ENCODE assay signal across 21 cellular contexts in the genomic region with DNA sequence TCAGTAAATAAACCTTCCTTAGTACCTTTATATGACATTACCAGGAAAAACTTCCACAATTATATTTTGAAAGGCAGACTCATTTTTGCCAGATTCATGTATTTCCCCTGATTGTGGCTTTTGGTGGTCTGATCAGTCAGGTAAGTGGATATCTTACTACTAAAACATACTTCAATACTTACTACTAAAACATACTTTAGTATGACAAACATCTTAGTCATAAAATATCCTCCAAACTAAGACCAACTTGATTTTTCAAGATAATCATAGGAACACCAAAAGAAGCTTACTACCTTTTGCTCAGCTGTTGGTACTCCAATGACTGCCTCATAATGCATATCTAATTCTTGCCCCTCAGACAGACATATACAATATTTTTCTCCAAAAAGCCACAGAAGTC. TPM values are rescaled to one million over a fixed set of nuclear protein-coding genes. Genes with fewer than 3 reads are reported as not detected.
DNase-seq lines count a peak whose midpoint lies in the region; FAIRE-seq and TF ChIP-seq lines count a peak whose summit lies in the region.
"Had no signal": no experiment of that assay in that cellular context is flagged by ENCODE, and none has a peak within 500 bp of the region (broad histone marks: within the 10 kb centered on the region; RNA-seq: fewer than 3 reads in every experiment).

No MANE protein-coding gene starts in this region.

- H2AK5ac ChIP-seq in H1 (ENCODE audit: low read depth, low read length), result no peak overlapping the region

- TF ChIP-seq EP300 in H1 (IDR thresholded peaks at IDR 0.05; ENCODE audit: borderline replicate concordance in 1 of 2, low read depth in 2 of 2, low read length in 2 of 2), result no peak

- TF ChIP-seq POLR2A in H54 (IDR thresholded peaks at IDR 0.05; ENCODE audit: low read depth, low read length) (no peak), H1 (IDR thresholded peaks at IDR 0.05; ENCODE audit: control extremely low read depth in 1 of 2, low read depth in 2 of 2, low read length in 2 of 2) (no peak), prostate gland (IDR thresholded peaks at IDR 0.05) (no peak), testis (IDR thresholded peaks at IDR 0.05) (no peak)

- H3K4me1 ChIP-seq in H1 (replicated peaks in 1 of 4; ENCODE audit: control insufficient read depth in 3 of 4, insufficient read depth in 4 of 4, low read length in 3 of 4), result peaks cover 0 to 9% (median 3%) of the 10 kb centered on the region in 4 experiments; a peak in 5 of 7 replicates
- H3K4me1 ChIP-seq in prostate gland (replicated peaks), result peaks cover 13% of the 10 kb centered on the region
- peaks cover 13% of the 10 kb centered on the region for H3K4me1 ChIP-seq in testis
- H3K4me1 ChIP-seq in left ventricle myocardium inferior, result peaks cover 100% of the 10 kb centered on the region
- H3K4me1 ChIP-seq: SJCRH30 had no signal

- no peaks in the 10 kb centered on the region for H3K79me1 ChIP-seq in H1 (ENCODE audit: low read depth, low read length)

- H2AFZ ChIP-seq in H1 (ENCODE audit: low read length), result no peak overlapping the region

- peaks cover 19 to 99% of the 10 kb centered on the region in 2 experiments for H3K79me2 ChIP-seq in H1 (ENCODE audit: control insufficient read depth in 1 of 2, insufficient read depth in 2 of 2, low read length in 2 of 2)

- peaks cover 5 to 8% of the 10 kb centered on the region in 2 experiments for H4K20me1 ChIP-seq in H1 (replicated peaks in 1 of 2; ENCODE audit: control insufficient read depth in 1 of 2, insufficient read depth in 2 of 2, low read length in 2 of 2)

- no peak overlapping the region for H4K5ac ChIP-seq in H1 (ENCODE audit: insufficient read length, low read depth, low read length)

- H3K23me2 ChIP-seq in H1 (ENCODE audit: low read depth, low read length), result no peaks in the 10 kb centered on the region

- no peak overlapping the region for H3K14ac ChIP-seq in H1 (ENCODE audit: insufficient read length)

- no peak overlapping the region for H4K91ac ChIP-seq in H1 (replicated peaks; ENCODE audit: insufficient read length, low read length)

- H3K18ac ChIP-seq in H1 (ENCODE audit: extremely low read depth, low read length), result no peak overlapping the region

- TF ChIP-seq CTCF in H1 (IDR thresholded peaks at IDR 0.05; ENCODE audit: control extremely low read depth in 1 of 3, insufficient read depth in 1 of 3, low read depth in 1 of 3, low read length in 3 of 3), result no peak
- no peak for TF ChIP-seq CTCF in prostate gland (IDR thresholded peaks at IDR 0.05)
- no peak for TF ChIP-seq CTCF in testis (IDR thresholded peaks at IDR 0.05)
- no peak for TF ChIP-seq CTCF in left ventricle myocardium inferior (IDR thresholded peaks at IDR 0.05; ENCODE audit: borderline replicate concordance)

- no peak overlapping the region for H3K9ac ChIP-seq in H1 (replicated peaks in 1 of 4; ENCODE audit: extremely low read depth in 1 of 4, low read depth in 3 of 4, low read length in 3 of 4)

- H3K9me3 ChIP-seq in H1 (ENCODE audit: insufficient read depth in 2 of 2, low read depth in 1 of 2, low read length in 1 of 2), result no peaks in the 10 kb centered on the region
- no peaks in the 10 kb centered on the region for H3K9me3 ChIP-seq in prostate gland
- no peaks in the 10 kb centered on the region for H3K9me3 ChIP-seq in testis
- H3K9me3 ChIP-seq in left ventricle myocardium inferior (replicated peaks), result no peaks in the 10 kb centered on the region
- H3K9me3 ChIP-seq: breast epithelium, SJCRH30 had no signal

- H3K36me3 ChIP-seq in H1 (ENCODE audit: control insufficient read depth in 2 of 4, insufficient read depth in 4 of 4, low read length in 3 of 4) (no peaks in the 10 kb centered on the region), prostate gland (no peaks in the 10 kb centered on the region), testis (ENCODE audit: low read depth, missing control alignments) (no peaks in the 10 kb centered on the region), left ventricle myocardium inferior (no peaks in the 10 kb centered on the region)
- H3K36me3 ChIP-seq: breast epithelium, SJCRH30 had no signal

- CTCF ChIA-PET in H1 (lab: Charles Lee; ENCODE audit: partially characterized antibody), result interaction anchor here (1.9 kb wide), 1 partner anchor 112 kb away, joined by 7 read pairs; no protein-coding TSS in a partner anchor

- DNase-seq in H54 (ENCODE audit: insufficient read length, low spot score) (no peak), M059J (ENCODE audit: low read depth) (peak; percentile 24), H1 (ENCODE audit: low read depth in 1 of 2, low spot score in 2 of 2) (no peak), prostate gland (ENCODE audit: low spot score) (no peak), NCI-H82 treated with DMSO at 0.1 percent for 48 hours (lab: John Stamatoyannopoulos, UW; ENCODE audit: unreplicated experiment) (no peak), testis (no peak), left ventricle myocardium inferior (no peak)
- DNase-seq: activated effector memory CD4-positive, alpha-beta T cell treated with anti-CD3 and anti-CD28 coated beads, Interleukin-2, amount 50 U/mL, for 16 hours; activated T-cell treated with anti-CD3 and anti-CD28 coated beads, Interleukin-2, amount 50 U/mL, for 24 hours; COR-L47; DMS53; GOT3; Karpas-422; NCI-H1436 treated with DMSO at 0.1 percent for 48 hours; NCI-H2081 treated with DMSO at 0.1 percent for 48 hours; right cardiac atrium; SJCRH30; stimulated activated CD8-positive, alpha-beta memory T cell treated with anti-CD3 and anti-CD28 coated beads, Interleukin-4, amount 100 ng/mL, for 48 hours; stimulated activated naive CD8-positive, alpha-beta T cell treated with anti-CD3 and anti-CD28 coated beads, Interleukin-15, amount 100 ng/mL, for 72 hours had no signal

- H4K8ac ChIP-seq in H1 (ENCODE audit: extremely low read depth, insufficient read depth, low read length), result no peak overlapping the region

- no peak overlapping the region for H3K56ac ChIP-seq in H1 (replicated peaks; ENCODE audit: insufficient read length, low read depth, low read length)

- H3K27ac ChIP-seq in H1 (ENCODE audit: low read depth, low read length) (no peak overlapping the region), prostate gland (peak overlapping the region; percentile 40 to 67), testis (no peak overlapping the region), left ventricle myocardium inferior (replicated peaks) (no peak overlapping the region)
- H3K27ac ChIP-seq: HL-60, SJCRH30 had no signal

- no peak overlapping the region for H3K4me2 ChIP-seq in H1 (ENCODE audit: insufficient read depth in 1 of 2, low read depth in 2 of 2, low read length in 2 of 2)

- no peaks in the 10 kb centered on the region for H3K27me3 ChIP-seq in H1 (replicated peaks in 1 of 4; ENCODE audit: control insufficient read depth in 3 of 4, extremely low read depth in 1 of 4, insufficient read depth in 3 of 4, low read length in 3 of 4)
- no peaks in the 10 kb centered on the region for H3K27me3 ChIP-seq in prostate gland (replicated peaks; ENCODE audit: insufficient read depth)
- H3K27me3 ChIP-seq in testis, result no peaks in the 10 kb centered on the region
- no peaks in the 10 kb centered on the region for H3K27me3 ChIP-seq in left ventricle myocardium inferior (ENCODE audit: low read depth)
- H3K27me3 ChIP-seq: breast epithelium, SJCRH30 had no signal

- no peak overlapping the region for H3K4ac ChIP-seq in H1 (replicated peaks; ENCODE audit: insufficient read length, low read depth, low read length)

- TF ChIP-seq RAD21 in H1 (IDR thresholded peaks at IDR 0.05 in 1 of 2, conservative IDR thresholded peaks at IDR 0.05 in 1 of 2; ENCODE audit: low read depth in 2 of 2, low read length in 2 of 2), result no peak

- H2BK120ac ChIP-seq in H1 (replicated peaks; ENCODE audit: low read depth, low read length), result no peak overlapping the region

- FAIRE-seq in H54 (lab: Jason Lieb, UNC), result peak; percentile 60
- FAIRE-seq in H1 (lab: Jason Lieb, UNC), result no peak

- H3K23ac ChIP-seq in H1 (ENCODE audit: insufficient read length), result peak overlapping the region; percentile 83

- no peak overlapping the region for H2BK5ac ChIP-seq in H1 (ENCODE audit: low read depth, low read length)

- H2BK12ac ChIP-seq in H1 (ENCODE audit: low read depth, low read length), result no peak overlapping the region

- no peak overlapping the region for H2BK15ac ChIP-seq in H1 (ENCODE audit: low read length)

- H3K4me3 ChIP-seq in H1 (ENCODE audit: extremely low read depth in 1 of 4, insufficient read depth in 2 of 4, low read depth in 3 of 4, low read length in 4 of 4) (no peak overlapping the region), prostate gland (no peak overlapping the region), testis (no peak overlapping the region), left ventricle myocardium inferior (no peak overlapping the region)
- H3K4me3 ChIP-seq: breast epithelium, SJCRH30 had no signal

- intact Hi-C loops in prostate gland (cut with DNase I) (no loop called here), testis (cut with DNase I; ENCODE audit: low total_unique reads) (no loop called here), left ventricle myocardium inferior (cut with micrococcal nuclease) (no loop called here)

- POLR2A ChIA-PET in H1 (lab: Charles Lee; ENCODE audit: partially characterized antibody), result interaction anchor here (4.2 kb wide), 1 partner anchor 9 kb away, joined by 22 read pairs; a partner anchor contains a TSS

- no peak overlapping the region for H2BK20ac ChIP-seq in H1 (ENCODE audit: low read length)

TF ChIP-seq in H1, 55 proteins besides CTCF, POLR2A, EP300 and RAD21 (continues in another document):
- no peak for TF ChIP-seq POU5F1 (IDR thresholded peaks at IDR 0.05; ENCODE audit: low read depth, low read length)
- no peak for TF ChIP-seq SIX5 (IDR thresholded peaks at IDR 0.05; ENCODE audit: low read depth, low read length)
- TF ChIP-seq HDAC6 (IDR thresholded peaks at IDR 0.05; ENCODE audit: low read depth, low read length), result no peak
- no peak for TF ChIP-seq BACH1 (IDR thresholded peaks at IDR 0.05; ENCODE audit: low read length)
- no peak for TF ChIP-seq ZNF274 (IDR thresholded peaks at IDR 0.05; ENCODE audit: borderline replicate concordance, extremely low read depth, low read length)
- no peak for TF ChIP-seq SUZ12 (IDR thresholded peaks at IDR 0.05; ENCODE audit: low read length)

RNA-seq across cellular contexts. Expression of a gene that starts 9.3 kb away (rescaled TPM):
- total RNA-seq in M059J (2014; rRNA removed; shearing (Covaris generic)), result 18.2 and 45.2 TPM in 2 replicates
- total RNA-seq in H1 (2021; fragmentation: NEBNext Ultra II Directional; extraction: Animal tissue kit (Norgen Biotek cat#: 25700)), result 135 and 138 TPM in 2 replicates
- 32.2 and 46.3 TPM in 2 replicates for polyA plus RNA-seq in H1 (2011; rRNA removed)
- 52.5 TPM for polyA plus RNA-seq in H1 (2011; cell fraction: cytosol; rRNA removed)
- polyA plus RNA-seq in H1 (2011; cell fraction: nucleus; rRNA removed), result 47.1 TPM
- 57.9 to 79.5 TPM (median 70.1 TPM) in 4 replicates for polyA plus RNA-seq in H1 (2012, experiment 1 of 2)
- polyA plus RNA-seq in H1 (2012, experiment 2 of 2), result 5.1 TPM
- 71.2 TPM for polyA plus RNA-seq in H1 (2013, experiment 1 of 2)
- 71.3 TPM for polyA plus RNA-seq in H1 (2013, experiment 2 of 2)
- 131 and 148 TPM in 2 replicates for polyA minus RNA-seq in H1 (2011; rRNA and poly(A)+ RNA removed)
- 69.9 TPM for polyA minus RNA-seq in H1 (2011; cell fraction: cytosol; rRNA and poly(A)+ RNA removed)
- 82.2 TPM for polyA minus RNA-seq in H1 (2011; cell fraction: nucleus; rRNA and poly(A)+ RNA removed)
- total RNA-seq in prostate gland, result 100 to 1,000 TPM in 1 of 2 donors, 10 to 100 TPM in 1; 88.4 to 216 TPM
- total RNA-seq in testis, result 100 to 1,000 TPM; 255 to 315 TPM
- 102 TPM for polyA plus RNA-seq in testis (ENCODE audit: insufficient read depth, low read depth, low replicate concordance)
- 108 TPM for total RNA-seq in left ventricle myocardium inferior

Comparison
In these comparisons a context has a peak if more than half of its experiments do, and no peak if none do; other contexts are left out.
1. H3K27ac ChIP-seq: peak in prostate gland (2 of 2); none in H1 (single experiment), testis (0 of 2) and left ventricle myocardium inferior (single experiment).